Comparison of ENCODE assay signal across 37 cellular contexts in the genomic region with DNA sequence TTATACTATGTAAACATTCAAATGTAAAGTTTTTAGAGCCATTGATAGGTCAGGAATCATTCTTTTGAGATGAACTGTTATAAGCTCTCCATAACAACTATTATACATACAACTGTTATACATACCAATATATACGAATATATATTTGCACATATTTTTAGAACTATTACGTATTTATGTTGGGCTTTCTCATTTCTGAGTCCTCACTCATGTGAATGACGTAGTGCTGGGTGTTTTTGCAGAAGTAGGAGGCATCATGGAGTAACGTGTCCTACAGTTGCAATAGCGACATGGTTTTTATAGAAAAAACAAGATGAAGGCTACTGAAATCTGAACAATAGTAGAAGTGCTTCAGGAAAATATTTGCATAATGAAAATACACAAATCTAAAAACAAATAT. TPM values are rescaled to one million over a fixed set of nuclear protein-coding genes. Genes with fewer than 3 reads are reported as not detected.
"Had no signal": no experiment of that assay in that cellular context is flagged by ENCODE, and none has a peak within 500 bp of the region (broad histone marks: within the 10 kb centered on the region; RNA-seq: fewer than 3 reads in every experiment).

No MANE protein-coding gene starts in this region.

- ATAC-seq: activated naive CD4-positive, alpha-beta T cell treated with anti-CD3 and anti-CD28 coated beads, Interleukin-2, amount 50 U/mL, for 72 hours; activated naive CD8-positive, alpha-beta T cell treated with anti-CD3 and anti-CD28 coated beads, Interleukin-2, amount 50 U/mL, for 24 hours; activated T-cell treated with anti-CD3 and anti-CD28 coated beads, Interleukin-2, amount 50 U/mL, for 4 hours; activated T-cell treated with anti-CD3 and anti-CD28 coated beads, Interleukin-2, amount 50 U/mL, for 72 hours; activated T-helper 17 cell treated with anti-CD3 and anti-CD28 coated beads, Interleukin-2, amount 50 U/mL, for 72 hours; body of pancreas had no signal

- H3K27me3 ChIP-seq: adrenal gland, ascending aorta, body of pancreas, brain microvascular endothelial cell, breast epithelium, cardiac muscle cell had no signal

- H3K9me3 ChIP-seq: adrenal gland, ascending aorta, body of pancreas, breast epithelium had no signal

- DNase-seq: activated effector memory CD4-positive, alpha-beta T cell treated with anti-CD3 and anti-CD28 coated beads, Interleukin-2, amount 50 U/mL, for 16 hours; activated effector memory CD4-positive, alpha-beta T cell treated with Interleukin-2 at 50 U/mL for 16 hours; activated gamma-delta T cell; activated gamma-delta T cell treated with Interleukin-2 at 50 U/mL for 16 hours; activated naive CD4-positive, alpha-beta T cell; activated naive CD4-positive, alpha-beta T cell treated with anti-CD3 and anti-CD28 coated beads for 36 hours; activated naive CD4-positive, alpha-beta T cell treated with anti-CD3 and anti-CD28 coated beads, Interleukin-2, amount 10 ng/mL, durations not matched to agents 7 days and 5 days; activated naive CD4-positive, alpha-beta T cell treated with anti-CD3 and anti-CD28 coated beads, Interleukin-2, amount 50 U/mL, for 16 hours; activated naive CD4-positive, alpha-beta T cell treated with Interleukin-2 at 50 U/mL for 16 hours; activated naive CD8-positive, alpha-beta T cell treated with anti-CD3 and anti-CD28 coated beads for 36 hours; activated naive CD8-positive, alpha-beta T cell treated with anti-CD3 and anti-CD28 coated beads, Interleukin-2, amount 10 ng/mL, durations not matched to agents 7 days and 5 days; activated naive CD8-positive, alpha-beta T cell treated with anti-CD3 and anti-CD28 coated beads, Interleukin-2, amount 50 U/mL, for 24 hours; activated T-cell treated with anti-CD3 and anti-CD28 coated beads, Interleukin-2, amount 50 U/mL, for 24 hours; activated T-cell treated with anti-CD3 and anti-CD28 coated beads, Interleukin-2, amount 50 U/mL, for 4 hours; activated T-cell treated with anti-CD3 and anti-CD28 coated beads, Interleukin-2, amount 50 U/mL, for 48 hours; activated T-cell treated with anti-CD3 and anti-CD28 coated beads, Interleukin-2, amount 50 U/mL, for 72 hours; adrenal gland; amniotic stem cell; amygdala; anterior cingulate cortex; aorta; body of pancreas; brain microvascular endothelial cell; caudate nucleus; central memory CD4-positive, alpha-beta T cell; cerebellar nuclear complex had no signal

- FAIRE-seq: astrocyte, bronchial epithelial cell had no signal

- H3K4me3 ChIP-seq: adrenal gland, ascending aorta, body of pancreas, breast epithelium, cardiac muscle cell had no signal

- H3K36me3 ChIP-seq: adrenal gland, ascending aorta, brain microvascular endothelial cell, breast epithelium, cardiac muscle cell had no signal

- H3K27ac ChIP-seq: adrenal gland, ascending aorta, body of pancreas, brain microvascular endothelial cell, breast epithelium, cardiac muscle cell had no signal

- H3K4me1 ChIP-seq: adrenal gland, ascending aorta, body of pancreas, breast epithelium had no signal

RNA-seq across cellular contexts. Expression of a gene that starts 36.4 kb away (rescaled TPM):
- total RNA-seq: activated naive CD4-positive, alpha-beta T cell treated with anti-CD3 and anti-CD28 coated beads for 36 hours; activated naive CD4-positive, alpha-beta T cell treated with anti-CD3 and anti-CD28 coated beads, Interleukin-2, amount 50 U/mL, for 72 hours; activated naive CD8-positive, alpha-beta T cell treated with anti-CD3 and anti-CD28 coated beads for 36 hours; activated naive CD8-positive, alpha-beta T cell treated with anti-CD3 and anti-CD28 coated beads, Interleukin-2, amount 10 ng/mL, durations not matched to agents 7 days and 5 days; activated T-cell treated with anti-CD3 and anti-CD28 coated beads, Interleukin-2, amount 50 U/mL, for 4 hours; activated T-cell treated with anti-CD3 and anti-CD28 coated beads, Interleukin-2, amount 50 U/mL, for 72 hours; activated T-helper 1 cell treated with anti-CD3 and anti-CD28 coated beads, Interleukin-12 subunit alpha, Interleukin-12 subunit beta, Interleukin-2, Interleukin-4 antibody, amounts not matched to agents 30 ng/mL and 10 ng/mL and 1 ng/mL, durations not matched to agents 14 hours and 24 hours and 36 hours; activated T-helper 17 cell treated with anti-CD3 and anti-CD28 coated beads, Interleukin-2, amount 50 U/mL, for 72 hours; activated T-helper 2 cell treated with anti-CD3 and anti-CD28 coated beads, Interferon-gamma antibody, Interleukin-2, Interleukin-4, amounts not matched to agents 10 μg/mL and 5 μg/mL and 100 μg/mL, durations not matched to agents 14 hours and 24 hours and 36 hours; aorta; ascending aorta; body of pancreas; cardiac muscle cell; cardiac septum; chondrocyte had no signal
- polyA plus RNA-seq: aorta, cardiac muscle cell had no signal
